Comparison of ENCODE assay signal across 11 cellular contexts in genomic region chr2:96413067-96413722, GRCh38.
DNase-seq lines count a peak whose midpoint lies in the region; ATAC-seq, FAIRE-seq and TF ChIP-seq lines count a peak whose summit lies in the region.
"Had no signal": no experiment of that assay in that cellular context is flagged by ENCODE, and none has a peak within 500 bp of the region (broad histone marks: within the 10 kb centered on the region; RNA-seq: fewer than 3 reads in every experiment).

No MANE protein-coding gene starts in this region.

- 12 to 47% (median 33%) methylated on average over 7 of the region's 7 CpGs for WGBS in small intestine, 3 donors

- H3K4me3 Mint-ChIP-seq in GM23338, result no peak overlapping the region
- H3K4me3 Mint-ChIP-seq: T-helper 2 cell treated with Interferon-gamma antibody and Interleukin-4, amounts not matched to agents 5 μg/mL and 100 μg/mL, for 36 hours had no signal

- no peak overlapping the region for H3K4me3 ChIP-seq in GM23338
- peak overlapping the region; percentile 34 for H3K4me3 ChIP-seq in RWPE2 (ENCODE audit: severe bottlenecking)
- H3K4me3 ChIP-seq in small intestine (ENCODE audit: low read depth in 1 of 2, low read length in 2 of 2), result peak overlapping the region in 1 of 2 donors; percentile 20

- H3K27me3 ChIP-seq in GM23338 (ENCODE audit: insufficient read depth) (no peaks in the 10 kb centered on the region), RWPE2 (ENCODE audit: insufficient read depth, poor library complexity, severe bottlenecking) (no peaks in the 10 kb centered on the region), small intestine (ENCODE audit: control insufficient read depth in 2 of 2, insufficient read depth in 2 of 2, low read length in 2 of 2) (no peaks in the 10 kb centered on the region)

- H3K27me3 Mint-ChIP-seq in GM23338 (ENCODE audit: insufficient read depth, low read depth, poor library complexity), result peaks cover 2% of the 10 kb centered on the region

- H3K27ac Mint-ChIP-seq in GM23338, result no peak overlapping the region
- H3K27ac Mint-ChIP-seq: activated naive CD4-positive, alpha-beta T cell treated with anti-CD3 and anti-CD28 coated beads, Interleukin-2, amount 50 U/mL, for 72 hours; T-helper 2 cell treated with Interferon-gamma antibody and Interleukin-4, amounts not matched to agents 5 μg/mL and 100 μg/mL, for 36 hours had no signal

- H4K20me1 ChIP-seq in GM23338 (replicated peaks; ENCODE audit: insufficient read depth), result no peaks in the 10 kb centered on the region

- H3K79me2 ChIP-seq in GM23338 (replicated peaks; ENCODE audit: insufficient read depth), result no peaks in the 10 kb centered on the region

- no peaks in the 10 kb centered on the region for H3K36me3 ChIP-seq in GM23338 (ENCODE audit: insufficient read depth)
- H3K36me3 ChIP-seq in RWPE2 (ENCODE audit: low read depth), result no peaks in the 10 kb centered on the region
- no peaks in the 10 kb centered on the region for H3K36me3 ChIP-seq in small intestine (ENCODE audit: control insufficient read depth in 2 of 2, insufficient read depth in 2 of 2, low read length in 2 of 2)

- H3F3A ChIP-seq in GM23338 (replicated peaks; ENCODE audit: low read depth), result no peaks in the 10 kb centered on the region

- H3K36me3 Mint-ChIP-seq in GM23338 (ENCODE audit: low read depth), result no peaks in the 10 kb centered on the region

- H3K27ac ChIP-seq in GM23338 (ENCODE audit: low read depth), result no peak overlapping the region
- peak overlapping the region; percentile 16 for H3K27ac ChIP-seq in RWPE2 (ENCODE audit: poor library complexity, severe bottlenecking)
- peak overlapping the region in 1 of 2 donors; percentile 13 for H3K27ac ChIP-seq in small intestine (ENCODE audit: low read depth in 1 of 2, low read length in 1 of 2)

- FAIRE-seq in small intestine (lab: Jason Lieb, UNC), result no peak
- FAIRE-seq in GM12892 (lab: Jason Lieb, UNC), result no peak

- ATAC-seq in GM23338 (no peak), RWPE2 (ENCODE audit: low read depth) (peak; percentile 79), GM18519 (IDR thresholded peaks at IDR 0.05; ENCODE audit: low FRiP score, unreplicated experiment) (no peak)
- ATAC-seq: activated naive CD4-positive, alpha-beta T cell treated with anti-CD3 and anti-CD28 coated beads, Interleukin-2, amount 50 U/mL, for 72 hours had no signal

- H3K9me3 ChIP-seq in RWPE2 (ENCODE audit: severe bottlenecking) (no peaks in the 10 kb centered on the region), small intestine (ENCODE audit: control insufficient read depth, low read depth) (no peaks in the 10 kb centered on the region)

- H3K4me2 ChIP-seq in GM23338, result no peak overlapping the region

- H2AFZ ChIP-seq in GM23338, result peak overlapping the region; percentile 59; the same call in 1 of the 2 replicates

- H3K9me2 ChIP-seq in GM23338 (ENCODE audit: insufficient read depth), result no peaks in the 10 kb centered on the region

- peaks cover 30% of the 10 kb centered on the region for H3K4me1 Mint-ChIP-seq in GM23338

- H3K4me1 ChIP-seq in GM23338 (ENCODE audit: insufficient read depth) (peaks cover 31% of the 10 kb centered on the region), RWPE2 (ENCODE audit: insufficient read depth, poor library complexity, severe bottlenecking) (peaks cover 4% of the 10 kb centered on the region), small intestine (ENCODE audit: control insufficient read depth in 2 of 2, insufficient read depth in 1 of 2, low read depth in 1 of 2, low read length in 1 of 2) (no peaks in the 10 kb centered on the region)

- no peak for DNase-seq in GM23338 (ENCODE audit: low spot score)
- DNase-seq in RWPE2 (ENCODE audit: low spot score), result no peak
- DNase-seq in globus pallidus (ENCODE audit: low spot score), result peak; percentile 62
- peak; percentile 68 for DNase-seq in small intestine
- DNase-seq in GM12892 (ENCODE audit: insufficient read length), result no peak
- DNase-seq in NCI-H1105 treated with DMSO at 0.1 percent for 48 hours (lab: John Stamatoyannopoulos, UW), result no peak
- no peak for DNase-seq in dermis blood vessel endothelial cell
- DNase-seq: stimulated activated CD4-positive, alpha-beta T cell treated with anti-CD3 and anti-CD28 coated beads, Interleukin-2, amount 100 ng/mL, for 24 hours had no signal

- no peak for TF ChIP-seq CTCF in GM23338 (conservative IDR thresholded peaks at IDR 0.05; ENCODE audit: low read depth in 2 of 2)
- peak; percentile 22 for TF ChIP-seq CTCF in RWPE2 (IDR thresholded peaks at IDR 0.05; ENCODE audit: poor library complexity, severe bottlenecking)

- no peak for TF ChIP-seq POLR2A in GM12892 (IDR thresholded peaks at IDR 0.05; ENCODE audit: low read depth, low read length)

- H3K9me3 Mint-ChIP-seq in GM23338, result peaks cover 5% of the 10 kb centered on the region; the same call in 1 of the 3 replicates

TF ChIP-seq in GM23338, 12 proteins besides CTCF, POLR2A, EP300 and RAD21 (continues in another document):
- TF ChIP-seq EZH2 (IDR thresholded peaks at IDR 0.05; ENCODE audit: low read depth, unreplicated experiment), result no peak
- no peak for TF ChIP-seq STAT1 (IDR thresholded peaks at IDR 0.05; ENCODE audit: unreplicated experiment)
- TF ChIP-seq ZNF114 (CRISPR knock-in tag; IDR thresholded peaks at IDR 0.05), result no peak
- no peak for TF ChIP-seq REST (IDR thresholded peaks at IDR 0.05; ENCODE audit: unreplicated experiment)
- no peak for TF ChIP-seq JUNB (IDR thresholded peaks at IDR 0.05; ENCODE audit: unreplicated experiment)

Comparison
In these comparisons a context has a peak if more than half of its experiments do, and no peak if none do; other contexts are left out.
1. DNase-seq: peak in globus pallidus (single experiment) and small intestine (single experiment); none in GM23338 (single experiment), RWPE2 (single experiment), GM12892 (single experiment), NCI-H1105 treated with DMSO at 0.1 percent for 48 hours (single experiment) and dermis blood vessel endothelial cell (single experiment).